Comparison of ENCODE assay signal across 1 cellular context in genomic region chr16:25135239-25135878, GRCh38.
TF ChIP-seq lines count a peak whose summit lies in the region.

No MANE protein-coding gene starts in this region.

TF ChIP-seq in HepG2, 621 proteins besides CTCF, POLR2A, EP300 and RAD21:
- no peak for TF ChIP-seq ZBTB26 (CRISPR knock-in tag; IDR thresholded peaks at IDR 0.05; ENCODE audit: borderline replicate concordance)
- TF ChIP-seq ZFP1 (CRISPR knock-in tag; IDR thresholded peaks at IDR 0.05), result no peak
- TF ChIP-seq ZNF282 (IDR thresholded peaks at IDR 0.05; ENCODE audit: partially characterized antibody), result no peak
- no peak for TF ChIP-seq CBX5 (CRISPR knock-in tag; IDR thresholded peaks at IDR 0.05; ENCODE audit: borderline replicate concordance)
- TF ChIP-seq, protein P1, sequence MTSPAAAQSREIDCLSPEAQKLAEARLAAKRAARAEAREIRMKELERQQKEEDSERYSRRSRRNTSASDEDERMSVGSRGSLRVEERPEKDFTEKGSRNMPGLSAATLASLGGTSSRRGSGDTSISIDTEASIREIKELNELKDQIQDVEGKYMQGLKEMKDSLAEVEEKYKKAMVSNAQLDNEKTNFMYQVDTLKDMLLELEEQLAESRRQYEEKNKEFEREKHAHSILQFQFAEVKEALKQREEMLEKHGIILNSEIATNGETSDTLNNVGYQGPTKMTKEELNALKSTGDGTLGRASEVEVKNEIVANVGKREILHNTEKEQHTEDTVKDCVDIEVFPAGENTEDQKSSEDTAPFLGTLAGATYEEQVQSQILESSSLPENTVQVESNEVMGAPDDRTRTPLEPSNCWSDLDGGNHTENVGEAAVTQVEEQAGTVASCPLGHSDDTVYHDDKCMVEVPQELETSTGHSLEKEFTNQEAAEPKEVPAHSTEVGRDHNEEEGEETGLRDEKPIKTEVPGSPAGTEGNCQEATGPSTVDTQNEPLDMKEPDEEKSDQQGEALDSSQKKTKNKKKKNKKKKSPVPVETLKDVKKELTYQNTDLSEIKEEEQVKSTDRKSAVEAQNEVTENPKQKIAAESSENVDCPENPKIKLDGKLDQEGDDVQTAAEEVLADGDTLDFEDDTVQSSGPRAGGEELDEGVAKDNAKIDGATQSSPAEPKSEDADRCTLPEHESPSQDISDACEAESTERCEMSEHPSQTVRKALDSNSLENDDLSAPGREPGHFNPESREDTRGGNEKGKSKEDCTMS (CRISPR knock-in tag; conservative IDR thresholded peaks at IDR 0.05), result no peak
- peak; percentile 44 for TF ChIP-seq STAG1 (CRISPR knock-in tag; IDR thresholded peaks at IDR 0.05)
- TF ChIP-seq IRF1 (CRISPR knock-in tag; IDR thresholded peaks at IDR 0.05; ENCODE audit: low read depth), result no peak
- no peak for TF ChIP-seq ARNTL (CRISPR knock-in tag; IDR thresholded peaks at IDR 0.05)
- no peak for TF ChIP-seq ZBTB40 (IDR thresholded peaks at IDR 0.05)
- TF ChIP-seq ZBTB40 (CRISPR knock-in tag; IDR thresholded peaks at IDR 0.05), result peak; percentile 43; the same call in 1 of the 2 replicates
- no peak for TF ChIP-seq DDIT3 (CRISPR knock-in tag; IDR thresholded peaks at IDR 0.05)
- TF ChIP-seq IKZF1 (IDR thresholded peaks at IDR 0.05), result no peak
- TF ChIP-seq NBN (conservative IDR thresholded peaks at IDR 0.05), result no peak
